Comparison of ENCODE assay signal across 10 cellular contexts in genomic region chr17:17142556-17142955, GRCh38.
"Had no signal": no experiment of that assay in that cellular context is flagged by ENCODE, and none has a peak within 500 bp of the region (broad histone marks: within the 10 kb centered on the region; RNA-seq: fewer than 3 reads in every experiment).

No MANE protein-coding gene starts in this region.

- H3K9me3 Mint-ChIP-seq: activated B cell treated with CpG ODN at 0.5 μM for 24 hours; activated naive CD8-positive, alpha-beta T cell treated with anti-CD3 and anti-CD28 coated beads for 36 hours; brain; neural crest cell; stimulated activated naive CD8-positive, alpha-beta T cell treated with anti-CD3 and anti-CD28 coated beads, Interleukin-15, Interleukin-2, amounts not matched to agents 100 ng/mL and 50 ng/mL, for 24 hours had no signal

- H3K27ac Mint-ChIP-seq: activated B cell treated with CpG ODN at 0.5 μM for 24 hours; activated naive CD8-positive, alpha-beta T cell treated with anti-CD3 and anti-CD28 coated beads for 36 hours; stimulated activated naive CD8-positive, alpha-beta T cell treated with anti-CD3 and anti-CD28 coated beads, Interleukin-15, Interleukin-2, amounts not matched to agents 100 ng/mL and 50 ng/mL, for 24 hours had no signal

- H3K36me3 ChIP-seq: ovary had no signal

- H3K9me3 ChIP-seq: ovary, SJCRH30, testis had no signal

- H3K4me3 ChIP-seq: ovary, SJCRH30, testis had no signal

- H3K27me3 Mint-ChIP-seq: activated B cell treated with CpG ODN at 0.5 μM for 24 hours; activated naive CD8-positive, alpha-beta T cell treated with anti-CD3 and anti-CD28 coated beads for 36 hours; brain; stimulated activated naive CD8-positive, alpha-beta T cell treated with anti-CD3 and anti-CD28 coated beads, Interleukin-15, Interleukin-2, amounts not matched to agents 100 ng/mL and 50 ng/mL, for 24 hours had no signal

- H3K4me3 Mint-ChIP-seq: activated B cell treated with CpG ODN at 0.5 μM for 24 hours; activated naive CD8-positive, alpha-beta T cell treated with anti-CD3 and anti-CD28 coated beads for 36 hours; brain; stimulated activated naive CD8-positive, alpha-beta T cell treated with anti-CD3 and anti-CD28 coated beads, Interleukin-15, Interleukin-2, amounts not matched to agents 100 ng/mL and 50 ng/mL, for 24 hours had no signal

- H3K27ac ChIP-seq: ovary, SJCRH30 had no signal

- H3K4me1 ChIP-seq: SJCRH30 had no signal

- H3K27me3 ChIP-seq: ovary, SJCRH30, testis had no signal

- H3K4me1 Mint-ChIP-seq: activated naive CD8-positive, alpha-beta T cell treated with anti-CD3 and anti-CD28 coated beads for 36 hours had no signal

- DNase-seq: activated B cell treated with CpG ODN at 0.5 μM for 24 hours, activated gamma-delta T cell, kidney glomerular epithelial cell, SJCRH30 had no signal
